ENCODE assay signal across 9 cellular contexts in genomic region chr11:62543680-62544444, GRCh38. TPM values are rescaled to one million over a fixed set of nuclear protein-coding genes. Genes with fewer than 3 reads are reported as not detected.
DNase-seq lines count a peak whose midpoint lies in the region; ATAC-seq, FAIRE-seq and TF ChIP-seq lines count a peak whose summit lies in the region.
"Had no signal": no experiment of that assay in that cellular context is flagged by ENCODE, and none has a peak within 500 bp of the region (broad histone marks: within the 10 kb centered on the region; RNA-seq: fewer than 3 reads in every experiment).

No MANE protein-coding gene starts in this region.

- no peak for DNase-seq in activated CD4-positive, alpha-beta T cell treated with anti-CD3 and anti-CD28 coated beads, Interleukin-2, amount 10 ng/mL, durations not matched to agents 7 days and 5 days
- DNase-seq in activated CD4-positive, alpha-beta T cell treated with anti-CD3 and anti-CD28 coated beads, Interleukin-2, amount 50 U/mL, for 1 hour: no peak
- peak; percentile 32 for DNase-seq in astrocyte of the hippocampus (ENCODE audit: low read depth, low spot score)
- DNase-seq in HepG2 (ENCODE audit: low spot score): no peak
- peak in 1 of 2 donors; percentile 69 for DNase-seq in tibial artery
- no peak for DNase-seq in NCI-H2227 (lab: John Stamatoyannopoulos, UW; ENCODE audit: unreplicated experiment)
- DNase-seq in germinal center (ENCODE audit: low spot score): no peak
- no peak for DNase-seq in SKM-1 (lab: John Stamatoyannopoulos, UW; ENCODE audit: unreplicated experiment)

- H3K9ac ChIP-seq in HepG2 (ENCODE audit: insufficient read depth, low read depth, low read length): peak overlapping the region; percentile 96

- H3K27me3 ChIP-seq in HepG2 (ENCODE audit: control insufficient read depth in 1 of 2, insufficient read depth in 2 of 2, low read length in 2 of 2) (no peaks in the 10 kb centered on the region), tibial artery (no peaks in the 10 kb centered on the region)

- no peak overlapping the region for H2AFZ ChIP-seq in HepG2 (ENCODE audit: low read length)

- TF ChIP-seq EP300 in HepG2 (IDR thresholded peaks at IDR 0.05; ENCODE audit: low read depth in 2 of 2, low read length in 2 of 2) (no peak), HepG2 (CRISPR knock-in tag; IDR thresholded peaks at IDR 0.05; ENCODE audit: borderline replicate concordance) (no peak)

- no peak for ATAC-seq in HepG2

- peaks cover 64% of the 10 kb centered on the region for H4K20me1 ChIP-seq in HepG2 (ENCODE audit: insufficient read depth, low read length)

- CTCF ChIA-PET in activated CD4-positive, alpha-beta T cell treated with anti-CD3 and anti-CD28 coated beads, Interleukin-2, amount 10 ng/mL, durations not matched to agents 7 days and 5 days (lab: Charles Lee): interaction anchor here (0.6 to 10.0 kb wide), 22 partner anchors 9 to 337 kb away, joined by 3 to 83 read pairs (median 6); partner anchors contain the start of genes SLC3A2 and TUT1
- CTCF ChIA-PET in HepG2 (lab: Yijun Ruan, JAX; ENCODE audit: low intra/inter-chr PET ratio, low total read pairs): interaction anchor here (1.6 to 1.9 kb wide), 3 partner anchors 119 to 149 kb away, joined by 3 to 14 read pairs (median 5); no protein-coding TSS in a partner anchor

- H3K4me3 Mint-ChIP-seq in activated CD4-positive, alpha-beta T cell treated with anti-CD3 and anti-CD28 coated beads, Interleukin-2, amount 10 ng/mL, durations not matched to agents 7 days and 5 days: peak overlapping the region; percentile 98

- peaks cover 76% of the 10 kb centered on the region for H3K79me2 ChIP-seq in HepG2 (ENCODE audit: insufficient read depth, low read length)

- intact Hi-C loops in HepG2 (cut with micrococcal nuclease; ENCODE audit: unreplicated experiment) (loop anchor here (2.0 to 10.0 kb wide), 3 partner anchors 17 to 149 kb away; no protein-coding TSS in a partner anchor), tibial artery (cut with DNase I; ENCODE audit: low total_unique reads) (loop anchor here (5.0 to 10.0 kb wide), 4 partner anchors 37 to 147 kb away; partner anchors contain the start of gene TUT1)

- peaks cover 73% of the 10 kb centered on the region for H3K4me1 Mint-ChIP-seq in activated CD4-positive, alpha-beta T cell treated with anti-CD3 and anti-CD28 coated beads, Interleukin-2, amount 10 ng/mL, durations not matched to agents 7 days and 5 days

- peaks cover 6% of the 10 kb centered on the region for H3K36me3 Mint-ChIP-seq in activated CD4-positive, alpha-beta T cell treated with anti-CD3 and anti-CD28 coated beads, Interleukin-2, amount 10 ng/mL, durations not matched to agents 7 days and 5 days (ENCODE audit: low read depth)

- 68% methylated on average over 15 of the region's 22 CpGs for WGBS in HepG2 (ENCODE audit: low lambda C conversion rate)

- in situ Hi-C loops in HepG2 (cut with HindIII; ENCODE audit: extremely low pct_ligation_motif_present, low pct_unique_long_range_greater_than_20kb): loop anchor here (5.0 kb wide), 1 partner anchor 37 kb away; no protein-coding TSS in a partner anchor

- peak overlapping the region; percentile 84 for H3K4me2 ChIP-seq in HepG2 (ENCODE audit: low read depth, low read length)

- H3K27ac ChIP-seq in HepG2 (ENCODE audit: extremely low read length, insufficient read depth, low read length) (peak overlapping the region; percentile 19), tibial artery (peak overlapping the region; percentile 98)
- H3K27ac ChIP-seq: C4-2B had no signal

- H3K9me3 ChIP-seq in HepG2 (ENCODE audit: low read length) (no peaks in the 10 kb centered on the region), tibial artery (no peaks in the 10 kb centered on the region)

- H3K27me3 Mint-ChIP-seq in activated CD4-positive, alpha-beta T cell treated with anti-CD3 and anti-CD28 coated beads, Interleukin-2, amount 10 ng/mL, durations not matched to agents 7 days and 5 days: peaks cover 9% of the 10 kb centered on the region

- no peak for TF ChIP-seq POLR2A in HepG2 (IDR thresholded peaks at IDR 0.05; ENCODE audit: insufficient read depth in 1 of 2, low read depth in 2 of 2, low read length in 2 of 2)

- no peak for TF ChIP-seq RAD21 in HepG2 (CRISPR knock-in tag; IDR thresholded peaks at IDR 0.05)

- peak overlapping the region; percentile 79 to 93 (median 79) for H3K4me3 ChIP-seq in HepG2 (replicated peaks in 1 of 3; ENCODE audit: insufficient read depth in 1 of 3, low read depth in 2 of 3, low read length in 3 of 3)
- peak overlapping the region; percentile 86 to 87 for H3K4me3 ChIP-seq in tibial artery

- BruUV-seq in HepG2 (replicated peaks; lab: Mats Ljungman, UMichigan): no TSS peak

- H3K36me3 ChIP-seq in HepG2 (replicated peaks in 1 of 2; ENCODE audit: control insufficient read depth in 1 of 2, insufficient read depth in 2 of 2, low read length in 2 of 2) (peaks cover 2 to 4% of the 10 kb centered on the region in 2 experiments; a peak in 3 of 5 replicates), tibial artery (peaks cover 0 to 14% (median 0%) of the 10 kb centered on the region in 3 donors)

- POLR2A ChIA-PET in activated CD4-positive, alpha-beta T cell treated with anti-CD3 and anti-CD28 coated beads, Interleukin-2, amount 10 ng/mL, durations not matched to agents 7 days and 5 days (lab: Charles Lee): interaction anchor here (0.8 to 1.3 kb wide), 2 partner anchors 9 to 17 kb away, joined by 3 to 4 read pairs; no protein-coding TSS in a partner anchor
- POLR2A ChIA-PET in HepG2 (lab: Yijun Ruan, JAX): interaction anchor here (0.6 to 4.8 kb wide), 12 partner anchors 11 to 246 kb away, joined by 3 to 45 read pairs (median 6); partner anchors contain the start of genes C11orf98, CSKMT, EEF1G and HNRNPUL2

- no peak for TF ChIP-seq CTCF in HepG2 (CRISPR knock-in tag; IDR thresholded peaks at IDR 0.05)
- TF ChIP-seq CTCF in tibial artery (IDR thresholded peaks at IDR 0.05): no peak

- H3K27ac Mint-ChIP-seq in activated CD4-positive, alpha-beta T cell treated with anti-CD3 and anti-CD28 coated beads, Interleukin-2, amount 10 ng/mL, durations not matched to agents 7 days and 5 days: peak overlapping the region; percentile 87

- FAIRE-seq in HepG2 (lab: Jason Lieb, UNC): no peak

- H3K4me1 ChIP-seq in HepG2 (ENCODE audit: insufficient read depth, low read length): peaks cover 67% of the 10 kb centered on the region
- H3K4me1 ChIP-seq in tibial artery: peaks cover 5 to 77% (median 61%) of the 10 kb centered on the region in 4 donors

- no peaks in the 10 kb centered on the region for H3K9me3 Mint-ChIP-seq in activated CD4-positive, alpha-beta T cell treated with anti-CD3 and anti-CD28 coated beads, Interleukin-2, amount 10 ng/mL, durations not matched to agents 7 days and 5 days

RNA-seq across cellular contexts. Expression of gene AHNAK, which starts 2.7 kb away (rescaled TPM):
- 100 to 1,000 TPM; 206 to 237 TPM for total RNA-seq in activated CD4-positive, alpha-beta T cell treated with anti-CD3 and anti-CD28 coated beads, Interleukin-2, amount 10 ng/mL, durations not matched to agents 7 days and 5 days
- total RNA-seq in HepG2 (2016; rRNA removed; fragmentation: Illumina TruSeq; extraction: Trizol): 25.0 and 40.6 TPM in 2 replicates
- 2.9 and 3.7 TPM in 2 replicates for total RNA-seq in HepG2 (2016; cell fraction: cytosol; rRNA removed; fragmentation: Illumina TruSeq; extraction: Trizol; ENCODE audit: low read depth)
- 23.2 and 34.7 TPM in 2 replicates for total RNA-seq in HepG2 (2016; cell fraction: insoluble cytoplasmic fraction; rRNA removed; fragmentation: Illumina TruSeq; extraction: Trizol)
- 6.6 and 7.4 TPM in 2 replicates for total RNA-seq in HepG2 (2016; cell fraction: membrane; rRNA removed; fragmentation: Illumina TruSeq; extraction: Trizol)
- total RNA-seq in HepG2 (2016; cell fraction: nucleus; rRNA removed; fragmentation: Illumina TruSeq; extraction: Trizol): 76.4 and 80.4 TPM in 2 replicates
- 22.8 and 23.4 TPM in 2 replicates for polyA plus RNA-seq in HepG2 (2011; rRNA removed)
- 14.7 and 20.1 TPM in 2 replicates for polyA plus RNA-seq in HepG2 (2011; cell fraction: cytosol; rRNA removed)
- polyA plus RNA-seq in HepG2 (2011; cell fraction: nucleus; rRNA removed): 57.1 and 57.5 TPM in 2 replicates
- polyA plus RNA-seq in HepG2 (2012): 55.5 and 61.9 TPM in 2 replicates
- 0.98 and 1.1 TPM in 2 replicates for polyA plus RNA-seq in HepG2 (2016; cell fraction: cytosol; fragmentation: Illumina TruSeq; extraction: Trizol; ENCODE audit: low read depth)
- 11.6 and 12.9 TPM in 2 replicates for polyA plus RNA-seq in HepG2 (2016; cell fraction: insoluble cytoplasmic fraction; fragmentation: Illumina TruSeq; extraction: Trizol; ENCODE audit: low read depth)
- polyA plus RNA-seq in HepG2 (2016; cell fraction: membrane; fragmentation: Illumina TruSeq; extraction: Trizol; ENCODE audit: low read depth): 2.0 and 2.1 TPM in 2 replicates
- 33.5 and 38.4 TPM in 2 replicates for polyA plus RNA-seq in HepG2 (2016; cell fraction: nucleus; fragmentation: Illumina TruSeq; extraction: Trizol; ENCODE audit: insufficient read depth, low read depth)
- 99.6 and 234 TPM in 2 replicates for polyA minus RNA-seq in HepG2 (2011; rRNA and poly(A)+ RNA removed; ENCODE audit: low replicate concordance)
- polyA minus RNA-seq in HepG2 (2011; cell fraction: cytosol; rRNA and poly(A)+ RNA removed): 122 and 157 TPM in 2 replicates
- polyA minus RNA-seq in HepG2 (2011; cell fraction: nucleus; rRNA and poly(A)+ RNA removed): 192 and 213 TPM in 2 replicates

RNA-seq across cellular contexts. Expression of gene EEF1G, which starts 29.8 kb away (rescaled TPM):
- total RNA-seq in activated CD4-positive, alpha-beta T cell treated with anti-CD3 and anti-CD28 coated beads, Interleukin-2, amount 10 ng/mL, durations not matched to agents 7 days and 5 days: 1,000 to 10,000 TPM; 1,239 to 1,470 TPM
- total RNA-seq in HepG2 (2016; rRNA removed; fragmentation: Illumina TruSeq; extraction: Trizol): 1,787 and 2,092 TPM in 2 replicates
- 2,019 and 2,497 TPM in 2 replicates for total RNA-seq in HepG2 (2016; cell fraction: cytosol; rRNA removed; fragmentation: Illumina TruSeq; extraction: Trizol; ENCODE audit: low read depth)
- 1,856 and 2,038 TPM in 2 replicates for total RNA-seq in HepG2 (2016; cell fraction: insoluble cytoplasmic fraction; rRNA removed; fragmentation: Illumina TruSeq; extraction: Trizol)
- total RNA-seq in HepG2 (2016; cell fraction: membrane; rRNA removed; fragmentation: Illumina TruSeq; extraction: Trizol): 4,333 and 4,899 TPM in 2 replicates
- total RNA-seq in HepG2 (2016; cell fraction: nucleus; rRNA removed; fragmentation: Illumina TruSeq; extraction: Trizol): 776 and 846 TPM in 2 replicates
- 1,819 and 2,144 TPM in 2 replicates for polyA plus RNA-seq in HepG2 (2011; rRNA removed)
- 2,392 and 2,528 TPM in 2 replicates for polyA plus RNA-seq in HepG2 (2011; cell fraction: cytosol; rRNA removed)
- polyA plus RNA-seq in HepG2 (2011; cell fraction: nucleus; rRNA removed): 525 and 588 TPM in 2 replicates
- 1,720 and 1,805 TPM in 2 replicates for polyA plus RNA-seq in HepG2 (2012)
- 2,631 and 2,980 TPM in 2 replicates for polyA plus RNA-seq in HepG2 (2016; cell fraction: cytosol; fragmentation: Illumina TruSeq; extraction: Trizol; ENCODE audit: low read depth)
- polyA plus RNA-seq in HepG2 (2016; cell fraction: insoluble cytoplasmic fraction; fragmentation: Illumina TruSeq; extraction: Trizol; ENCODE audit: low read depth): 2,163 and 2,164 TPM in 2 replicates
- polyA plus RNA-seq in HepG2 (2016; cell fraction: membrane; fragmentation: Illumina TruSeq; extraction: Trizol; ENCODE audit: low read depth): 4,391 and 4,816 TPM in 2 replicates
- polyA plus RNA-seq in HepG2 (2016; cell fraction: nucleus; fragmentation: Illumina TruSeq; extraction: Trizol; ENCODE audit: insufficient read depth, low read depth): 1,221 and 1,290 TPM in 2 replicates
- 1,467 and 2,851 TPM in 2 replicates for polyA minus RNA-seq in HepG2 (2011; rRNA and poly(A)+ RNA removed; ENCODE audit: low replicate concordance)
- 835 and 903 TPM in 2 replicates for polyA minus RNA-seq in HepG2 (2011; cell fraction: cytosol; rRNA and poly(A)+ RNA removed)
- polyA minus RNA-seq in HepG2 (2011; cell fraction: nucleus; rRNA and poly(A)+ RNA removed): 177 and 251 TPM in 2 replicates

RNA-seq across cellular contexts. Expression of gene TUT1, which starts 47.5 kb away (rescaled TPM):
- 10 to 100 TPM; 24.1 to 26.0 TPM for total RNA-seq in activated CD4-positive, alpha-beta T cell treated with anti-CD3 and anti-CD28 coated beads, Interleukin-2, amount 10 ng/mL, durations not matched to agents 7 days and 5 days
- 8.5 and 9.7 TPM in 2 replicates for total RNA-seq in HepG2 (2016; rRNA removed; fragmentation: Illumina TruSeq; extraction: Trizol)
- total RNA-seq in HepG2 (2016; cell fraction: cytosol; rRNA removed; fragmentation: Illumina TruSeq; extraction: Trizol; ENCODE audit: low read depth): 2.2 and 4.6 TPM in 2 replicates
- 6.9 and 10.1 TPM in 2 replicates for total RNA-seq in HepG2 (2016; cell fraction: insoluble cytoplasmic fraction; rRNA removed; fragmentation: Illumina TruSeq; extraction: Trizol)
- total RNA-seq in HepG2 (2016; cell fraction: membrane; rRNA removed; fragmentation: Illumina TruSeq; extraction: Trizol): 3.7 and 6.0 TPM in 2 replicates
- 8.1 and 9.3 TPM in 2 replicates for total RNA-seq in HepG2 (2016; cell fraction: nucleus; rRNA removed; fragmentation: Illumina TruSeq; extraction: Trizol)
- polyA plus RNA-seq in HepG2 (2011; rRNA removed): 14.3 and 17.5 TPM in 2 replicates
- 6.3 and 8.4 TPM in 2 replicates for polyA plus RNA-seq in HepG2 (2011; cell fraction: cytosol; rRNA removed)
- 43.5 and 52.1 TPM in 2 replicates for polyA plus RNA-seq in HepG2 (2011; cell fraction: nucleus; rRNA removed)
- polyA plus RNA-seq in HepG2 (2012): 13.1 and 14.1 TPM in 2 replicates
- 2.4 and 2.7 TPM in 2 replicates for polyA plus RNA-seq in HepG2 (2016; cell fraction: cytosol; fragmentation: Illumina TruSeq; extraction: Trizol; ENCODE audit: low read depth)
- polyA plus RNA-seq in HepG2 (2016; cell fraction: insoluble cytoplasmic fraction; fragmentation: Illumina TruSeq; extraction: Trizol; ENCODE audit: low read depth): 7.0 and 9.3 TPM in 2 replicates
- 3.7 and 4.0 TPM in 2 replicates for polyA plus RNA-seq in HepG2 (2016; cell fraction: membrane; fragmentation: Illumina TruSeq; extraction: Trizol; ENCODE audit: low read depth)
- polyA plus RNA-seq in HepG2 (2016; cell fraction: nucleus; fragmentation: Illumina TruSeq; extraction: Trizol; ENCODE audit: insufficient read depth, low read depth): 25.7 TPM in 2 replicates
- polyA minus RNA-seq in HepG2 (2011; rRNA and poly(A)+ RNA removed; ENCODE audit: low replicate concordance): 12.6 and 15.7 TPM in 2 replicates
- 4.7 and 8.8 TPM in 2 replicates for polyA minus RNA-seq in HepG2 (2011; cell fraction: cytosol; rRNA and poly(A)+ RNA removed)
- 3.9 and 9.4 TPM in 2 replicates for polyA minus RNA-seq in HepG2 (2011; cell fraction: nucleus; rRNA and poly(A)+ RNA removed)

RNA-seq across cellular contexts. Expression of gene MTA2, which starts 57.8 kb away (rescaled TPM):
- 100 to 1,000 TPM; 270 to 299 TPM for total RNA-seq in activated CD4-positive, alpha-beta T cell treated with anti-CD3 and anti-CD28 coated beads, Interleukin-2, amount 10 ng/mL, durations not matched to agents 7 days and 5 days
- total RNA-seq in HepG2 (2016; rRNA removed; fragmentation: Illumina TruSeq; extraction: Trizol): 58.1 and 70.0 TPM in 2 replicates
- 7.1 and 9.5 TPM in 2 replicates for total RNA-seq in HepG2 (2016; cell fraction: cytosol; rRNA removed; fragmentation: Illumina TruSeq; extraction: Trizol; ENCODE audit: low read depth)
- total RNA-seq in HepG2 (2016; cell fraction: insoluble cytoplasmic fraction; rRNA removed; fragmentation: Illumina TruSeq; extraction: Trizol): 50.7 and 71.8 TPM in 2 replicates
- total RNA-seq in HepG2 (2016; cell fraction: membrane; rRNA removed; fragmentation: Illumina TruSeq; extraction: Trizol): 25.5 and 28.8 TPM in 2 replicates
- total RNA-seq in HepG2 (2016; cell fraction: nucleus; rRNA removed; fragmentation: Illumina TruSeq; extraction: Trizol): 47.0 and 57.9 TPM in 2 replicates
- 14.0 and 16.8 TPM in 2 replicates for polyA plus RNA-seq in HepG2 (2011; rRNA removed)
- polyA plus RNA-seq in HepG2 (2011; cell fraction: cytosol; rRNA removed): 9.2 and 10.6 TPM in 2 replicates
- polyA plus RNA-seq in HepG2 (2011; cell fraction: nucleus; rRNA removed): 53.6 and 67.6 TPM in 2 replicates
- 30.7 and 30.9 TPM in 2 replicates for polyA plus RNA-seq in HepG2 (2012)
- 4.0 and 4.5 TPM in 2 replicates for polyA plus RNA-seq in HepG2 (2016; cell fraction: cytosol; fragmentation: Illumina TruSeq; extraction: Trizol; ENCODE audit: low read depth)
- 47.2 and 53.8 TPM in 2 replicates for polyA plus RNA-seq in HepG2 (2016; cell fraction: insoluble cytoplasmic fraction; fragmentation: Illumina TruSeq; extraction: Trizol; ENCODE audit: low read depth)
- 12.6 and 14.0 TPM in 2 replicates for polyA plus RNA-seq in HepG2 (2016; cell fraction: membrane; fragmentation: Illumina TruSeq; extraction: Trizol; ENCODE audit: low read depth)
- polyA plus RNA-seq in HepG2 (2016; cell fraction: nucleus; fragmentation: Illumina TruSeq; extraction: Trizol; ENCODE audit: insufficient read depth, low read depth): 121 and 126 TPM in 2 replicates
- polyA minus RNA-seq in HepG2 (2011; rRNA and poly(A)+ RNA removed; ENCODE audit: low replicate concordance): 21.5 and 102 TPM in 2 replicates
- polyA minus RNA-seq in HepG2 (2011; cell fraction: cytosol; rRNA and poly(A)+ RNA removed): 11.9 and 14.7 TPM in 2 replicates
- polyA minus RNA-seq in HepG2 (2011; cell fraction: nucleus; rRNA and poly(A)+ RNA removed): 37.2 and 50.7 TPM in 2 replicates
